ENCODE assay signal across 12 cellular contexts in the genomic region with DNA sequence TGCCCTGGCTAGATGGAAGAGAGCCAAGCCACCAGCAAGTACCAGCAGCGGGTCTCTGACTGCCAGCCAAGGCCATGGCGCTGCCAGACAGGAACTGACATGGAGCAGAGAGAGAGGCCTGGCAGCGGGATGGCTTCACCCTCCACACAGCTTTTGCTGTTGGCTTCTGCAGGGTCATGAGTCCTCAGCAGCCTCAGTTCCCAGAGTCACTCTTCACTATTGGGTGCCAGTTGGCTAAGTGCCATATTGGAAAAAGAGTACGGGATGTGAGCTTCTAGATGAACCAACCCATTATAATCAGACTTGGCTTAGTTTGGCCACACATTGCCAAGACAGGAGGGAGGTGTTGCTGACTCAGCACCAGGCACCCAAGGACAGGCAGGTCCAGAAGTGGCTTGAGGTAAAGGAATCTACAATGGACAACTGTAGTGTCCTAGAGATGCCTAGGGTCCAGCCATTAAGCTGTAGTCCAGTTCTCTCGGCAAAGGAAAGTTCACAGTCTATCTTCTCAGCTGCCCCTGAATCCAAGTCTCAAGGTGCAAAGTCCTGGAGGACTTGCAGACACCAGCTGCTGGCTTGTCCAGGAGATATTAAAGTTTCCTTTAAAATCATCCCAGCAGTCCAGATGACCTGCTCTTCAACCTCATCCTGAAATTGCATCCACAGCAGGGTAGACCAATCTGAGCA. TPM values are rescaled to one million over a fixed set of nuclear protein-coding genes. Genes with fewer than 3 reads are reported as not detected.
A peak's percentile ranks its signal among the peaks of the same experiment; 100 is the strongest.
DNase-seq lines count a peak whose midpoint lies in the region; ATAC-seq and TF ChIP-seq lines count a peak whose summit lies in the region.
"Had no signal": no experiment of that assay in that cellular context is flagged by ENCODE, and none has a peak within 500 bp of the region (broad histone marks: within the 10 kb centered on the region; RNA-seq: fewer than 3 reads in every experiment).

No MANE protein-coding gene starts in this region.

- H3K4me2 ChIP-seq in KMS-11: peak overlapping the region; percentile 34

- peaks cover 31% of the 10 kb centered on the region for H3K4me1 Mint-ChIP-seq in CD4-positive, alpha-beta T cell (ENCODE audit: low read depth)

- H4K20me1 ChIP-seq in KMS-11 (ENCODE audit: insufficient read depth): no peaks in the 10 kb centered on the region

- no peaks in the 10 kb centered on the region for H3K9me3 ChIP-seq in stomach smooth muscle (ENCODE audit: control insufficient read depth in 2 of 2, low read length in 2 of 2)
- H3K9me3 ChIP-seq in CD4-positive, alpha-beta T cell (ENCODE audit: control insufficient read depth, low read length): no peaks in the 10 kb centered on the region
- H3K9me3 ChIP-seq: Caco-2, mucosa of descending colon, tibial nerve had no signal

- no peak for TF ChIP-seq CTCF in KMS-11 (conservative IDR thresholded peaks at IDR 0.05; ENCODE audit: low read depth, low read length)
- TF ChIP-seq CTCF in CD4-positive, alpha-beta T cell (IDR thresholded peaks at IDR 0.05): no peak

- no peaks in the 10 kb centered on the region for H3K36me3 ChIP-seq in KMS-11 (ENCODE audit: insufficient read depth)
- H3K36me3 ChIP-seq in stomach smooth muscle (ENCODE audit: control insufficient read depth in 2 of 2, insufficient read depth in 2 of 2, low read length in 2 of 2): no peaks in the 10 kb centered on the region
- H3K36me3 ChIP-seq: tibial nerve had no signal

- DNase-seq in RPMI8226: peak; percentile 43
- peak; percentile 62 for DNase-seq in inferior parietal cortex (ENCODE audit: extremely low spot score)
- DNase-seq in CD4-positive, alpha-beta T cell: no peak
- no peak for DNase-seq in SIG-M5 treated with dmso at 0.1 percent for 504 hours (lab: John Stamatoyannopoulos, UW; ENCODE audit: unreplicated experiment)
- DNase-seq: activated naive CD4-positive, alpha-beta T cell treated with anti-CD3 and anti-CD28 coated beads for 36 hours; Caco-2; mucosa of descending colon had no signal

- ATAC-seq in CD4-positive, alpha-beta T cell (ENCODE audit: poor library complexity): no peak
- ATAC-seq in HG03095 (IDR thresholded peaks at IDR 0.05; ENCODE audit: unreplicated experiment): no peak
- ATAC-seq: mucosa of descending colon had no signal

- no peak overlapping the region for H3K9ac ChIP-seq in KMS-11
- no peak overlapping the region for H3K9ac ChIP-seq in stomach smooth muscle (ENCODE audit: low read length in 2 of 2)

- intact Hi-C loops in CD4-positive, alpha-beta T cell (cut with DNase I, micrococcal nuclease): loop anchor here in 1 of 2 experiments (5.0 kb wide), 2 partner anchors 47 to 62 kb away; no protein-coding TSS in a partner anchor

- H3K36me3 Mint-ChIP-seq in CD4-positive, alpha-beta T cell (ENCODE audit: low read depth): no peaks in the 10 kb centered on the region

- H3K27ac ChIP-seq in KMS-11: peak overlapping the region; percentile 10; the same call in 1 of the 2 replicates
- H3K27ac ChIP-seq in stomach smooth muscle (ENCODE audit: low read length): peak overlapping the region; percentile 92
- no peak overlapping the region for H3K27ac ChIP-seq in CD4-positive, alpha-beta T cell (ENCODE audit: low read depth, low read length)

- H2AFZ ChIP-seq in KMS-11 (ENCODE audit: low read depth): no peak overlapping the region

- no peak overlapping the region for H3K27ac Mint-ChIP-seq in CD4-positive, alpha-beta T cell
- H3K27ac Mint-ChIP-seq: activated naive CD4-positive, alpha-beta T cell treated with anti-CD3 and anti-CD28 coated beads for 36 hours had no signal

- H3K9me3 Mint-ChIP-seq in CD4-positive, alpha-beta T cell: no peaks in the 10 kb centered on the region
- H3K9me3 Mint-ChIP-seq: activated naive CD4-positive, alpha-beta T cell treated with anti-CD3 and anti-CD28 coated beads for 36 hours had no signal

- POLR2A ChIA-PET in CD4-positive, alpha-beta T cell (lab: Charles Lee): no interaction called here

- H3K4me3 Mint-ChIP-seq in CD4-positive, alpha-beta T cell: no peak overlapping the region
- H3K4me3 Mint-ChIP-seq: activated naive CD4-positive, alpha-beta T cell treated with anti-CD3 and anti-CD28 coated beads for 36 hours had no signal

- no peaks in the 10 kb centered on the region for H3K27me3 ChIP-seq in KMS-11 (ENCODE audit: insufficient read depth, low read depth)
- H3K27me3 ChIP-seq in stomach smooth muscle (ENCODE audit: control insufficient read depth in 1 of 2, insufficient read depth in 2 of 2, low read length in 2 of 2): no peaks in the 10 kb centered on the region
- no peaks in the 10 kb centered on the region for H3K27me3 ChIP-seq in CD4-positive, alpha-beta T cell (ENCODE audit: control insufficient read depth, insufficient read depth, low read length)
- H3K27me3 ChIP-seq: tibial nerve had no signal

- H3K79me2 ChIP-seq in KMS-11 (ENCODE audit: insufficient read depth, low read depth): no peaks in the 10 kb centered on the region

- peaks cover 86% of the 10 kb centered on the region for H3K4me1 ChIP-seq in KMS-11 (ENCODE audit: low read depth, poor library complexity, severe bottlenecking)
- H3K4me1 ChIP-seq in stomach smooth muscle (ENCODE audit: control insufficient read depth, insufficient read depth, low read length): peaks cover 35% of the 10 kb centered on the region

- CTCF ChIA-PET in CD4-positive, alpha-beta T cell (lab: Charles Lee): interaction anchor here (0.5 kb wide), 1 partner anchor 228 kb away, joined by 3 read pairs; no protein-coding TSS in a partner anchor

- H3K4me3 ChIP-seq in KMS-11 (IDR thresholded peaks at IDR 0.05; ENCODE audit: insufficient read depth, low read depth, low read length): no peak overlapping the region
- no peak overlapping the region for H3K4me3 ChIP-seq in stomach smooth muscle (ENCODE audit: low read length in 2 of 2)
- H3K4me3 ChIP-seq: mucosa of descending colon, tibial nerve had no signal

- H3K27me3 Mint-ChIP-seq in CD4-positive, alpha-beta T cell: no peaks in the 10 kb centered on the region

RNA-seq across cellular contexts. Expression of gene POU2AF1, which starts 40.7 kb away (rescaled TPM):
- total RNA-seq in CD4-positive, alpha-beta T cell: under 1 TPM; 0.52 to 0.78 TPM
- total RNA-seq: NCI-H460 had no signal

Comparison
In these comparisons a context has a peak if more than half of its experiments do, and no peak if none do; other contexts are left out.
1. DNase-seq: peak in RPMI8226 (single experiment) and inferior parietal cortex (single experiment); none in CD4-positive, alpha-beta T cell (0 of 10) and SIG-M5 treated with dmso at 0.1 percent for 504 hours (single experiment).